Comparison of ENCODE assay signal across 9 cellular contexts in the genomic region with DNA sequence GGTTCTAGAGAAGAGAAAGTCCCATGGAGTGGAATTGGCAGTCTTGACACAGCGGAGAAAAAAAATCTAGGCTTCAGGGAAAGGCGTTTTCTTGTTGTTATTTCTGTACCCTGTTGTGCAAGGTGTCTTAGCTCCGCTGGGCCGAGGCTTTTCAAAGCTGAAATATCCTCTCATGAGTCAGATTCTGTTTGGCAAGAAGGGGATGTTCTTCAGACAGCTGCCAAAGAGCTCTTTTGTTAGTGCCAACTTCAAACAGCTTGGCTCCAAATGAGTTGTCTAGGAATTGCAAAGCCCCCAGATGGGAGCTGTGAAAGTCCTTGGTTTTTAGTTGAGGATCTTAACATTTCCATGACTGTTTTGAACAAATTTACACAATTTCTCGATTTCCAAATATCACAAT. TPM values are rescaled to one million over a fixed set of nuclear protein-coding genes. Genes with fewer than 3 reads are reported as not detected.
A peak's percentile ranks its signal among the peaks of the same experiment; 100 is the strongest.
DNase-seq lines count a peak whose midpoint lies in the region; ATAC-seq, FAIRE-seq and TF ChIP-seq lines count a peak whose summit lies in the region.
"Had no signal": no experiment of that assay in that cellular context is flagged by ENCODE, and none has a peak within 500 bp of the region (broad histone marks: within the 10 kb centered on the region; RNA-seq: fewer than 3 reads in every experiment).

No MANE protein-coding gene starts in this region.

- no peak for TF ChIP-seq POLR2A in HepG2 (IDR thresholded peaks at IDR 0.05; ENCODE audit: insufficient read depth in 1 of 2, low read depth in 2 of 2, low read length in 2 of 2)

- no peaks in the 10 kb centered on the region for H3K27me3 Mint-ChIP-seq in MCF 10A (ENCODE audit: insufficient read depth, unreplicated experiment)
- H3K27me3 Mint-ChIP-seq: IgD-negative memory B cell had no signal

- H4K20me1 ChIP-seq in HepG2 (ENCODE audit: insufficient read depth, low read length): peaks cover 61% of the 10 kb centered on the region

- H3K9me3 ChIP-seq in HepG2 (ENCODE audit: low read length) (no peaks in the 10 kb centered on the region), thoracic aorta (no peaks in the 10 kb centered on the region)

- no peak for TF ChIP-seq CTCF in MCF 10A (IDR thresholded peaks at IDR 0.05; ENCODE audit: unreplicated experiment)
- no peak for TF ChIP-seq CTCF in HepG2 (CRISPR knock-in tag; IDR thresholded peaks at IDR 0.05)
- TF ChIP-seq CTCF in thoracic aorta (IDR thresholded peaks at IDR 0.05): no peak
- TF ChIP-seq CTCF in GM10266 (IDR thresholded peaks at IDR 0.05; ENCODE audit: control insufficient read depth, insufficient read depth, low read depth, missing control alignments): no peak

- no peak for ATAC-seq in HepG2
- peak; percentile 60 for ATAC-seq in thoracic aorta (ENCODE audit: insufficient number of reproducible peaks, low FRiP score, low read depth)
- no peak for ATAC-seq in GM18909 (IDR thresholded peaks at IDR 0.05; ENCODE audit: poor library complexity, unreplicated experiment)

- DNase-seq in COLO829 (ENCODE audit: low spot score) (peak; percentile 78), M059J (ENCODE audit: low read depth) (peak; percentile 89), MCF 10A (ENCODE audit: unreplicated experiment) (peak; percentile 99), HepG2 (ENCODE audit: low spot score) (peak; percentile 86), thoracic aorta (ENCODE audit: low spot score) (peak; percentile 50), GM10266 (ENCODE audit: extremely low spot score) (no peak), NCI-H146 (lab: John Stamatoyannopoulos, UW) (no peak)

- H3K4me3 Mint-ChIP-seq in MCF 10A (ENCODE audit: unreplicated experiment): peak overlapping the region; percentile 76

- WGBS in HepG2 (ENCODE audit: low lambda C conversion rate): 7% methylated on average over 5 of the region's 5 CpGs

- peaks cover 54% of the 10 kb centered on the region for H3K4me1 ChIP-seq in HepG2 (ENCODE audit: insufficient read depth, low read length)
- peaks cover 17 to 25% of the 10 kb centered on the region in 2 donors for H3K4me1 ChIP-seq in thoracic aorta (ENCODE audit: control insufficient read depth in 1 of 2, low read depth in 2 of 2)

- H3K4me2 ChIP-seq in HepG2 (ENCODE audit: low read depth, low read length): peak overlapping the region; percentile 87

- H3K27me3 ChIP-seq in HepG2 (ENCODE audit: control insufficient read depth in 1 of 2, insufficient read depth in 2 of 2, low read length in 2 of 2) (no peaks in the 10 kb centered on the region; a peak in 1 of 5 replicates), thoracic aorta (replicated peaks; ENCODE audit: insufficient read depth) (no peaks in the 10 kb centered on the region)

- POLR2A ChIA-PET in MCF 10A (lab: Yijun Ruan, JAX): interaction anchor here (0.6 to 2.4 kb wide), 27 partner anchors 9 to 947 kb away, joined by 3 to 21 read pairs (median 4); partner anchors contain the start of genes LRRN4 and PCNA
- POLR2A ChIA-PET in HepG2 (lab: Yijun Ruan, JAX): interaction anchor here (0.5 to 2.7 kb wide), 18 partner anchors 11 to 494 kb away, joined by 3 to 13 read pairs (median 4); partner anchors contain the start of genes FERMT1 and LRRN4

- BruUV-seq in MCF 10A (replicated peaks; lab: Mats Ljungman, UMichigan) (no TSS peak), HepG2 (replicated peaks; lab: Mats Ljungman, UMichigan) (no TSS peak)

- H2AFZ ChIP-seq in HepG2 (ENCODE audit: low read length): no peak overlapping the region

- 0 out of 2 replicates have a peak overlapping the region, but pooled peaks have one; percentile 2 for H3K9ac ChIP-seq in HepG2 (ENCODE audit: insufficient read depth, low read depth, low read length)

- H3K79me2 ChIP-seq in HepG2 (ENCODE audit: insufficient read depth, low read length): peaks cover 65% of the 10 kb centered on the region

- peak overlapping the region; percentile 83 for H3K27ac Mint-ChIP-seq in MCF 10A (ENCODE audit: low read depth, unreplicated experiment)

- no peak for TF ChIP-seq RAD21 in HepG2 (CRISPR knock-in tag; IDR thresholded peaks at IDR 0.05)

- H3K4me3 ChIP-seq in HepG2 (replicated peaks in 1 of 3; ENCODE audit: insufficient read depth in 1 of 3, low read depth in 2 of 3, low read length in 3 of 3): peak overlapping the region; percentile 86 to 98 (median 97)
- H3K4me3 ChIP-seq in thoracic aorta: peak overlapping the region; percentile 94

- intact Hi-C loops in MCF 10A (cut with micrococcal nuclease): loop anchor here (1.0 kb wide), 1 partner anchor 69 kb away; no protein-coding TSS in a partner anchor
- intact Hi-C loops in HepG2 (cut with micrococcal nuclease; ENCODE audit: unreplicated experiment): no loop called here

- peaks cover 33% of the 10 kb centered on the region for H3K36me3 Mint-ChIP-seq in MCF 10A (ENCODE audit: insufficient read depth, unreplicated experiment)

- FAIRE-seq in HepG2 (lab: Jason Lieb, UNC): peak; percentile 28

- H3K4me1 Mint-ChIP-seq in MCF 10A (ENCODE audit: insufficient read depth, unreplicated experiment): peaks cover 21% of the 10 kb centered on the region

- CTCF ChIA-PET in MCF 10A (lab: Yijun Ruan, JAX) (interaction anchor here (0.7 to 1.0 kb wide), 3 partner anchors 61 to 477 kb away, joined by 3 read pairs; no protein-coding TSS in a partner anchor), HepG2 (lab: Yijun Ruan, JAX; ENCODE audit: low intra/inter-chr PET ratio, low total read pairs) (no interaction called here)

- H3K27ac ChIP-seq in HepG2 (ENCODE audit: extremely low read length, insufficient read depth, low read length): peak overlapping the region; percentile 12
- peak overlapping the region; percentile 52 to 67 for H3K27ac ChIP-seq in thoracic aorta

- in situ Hi-C loops in HepG2 (cut with HindIII; ENCODE audit: extremely low pct_ligation_motif_present, low pct_unique_long_range_greater_than_20kb): no loop called here

- TF ChIP-seq EP300 in HepG2 (IDR thresholded peaks at IDR 0.05; ENCODE audit: low read depth in 2 of 2, low read length in 2 of 2) (peak in 1 of 2 experiments; percentile 77; a peak in 1 of 4 replicates), HepG2 (CRISPR knock-in tag; IDR thresholded peaks at IDR 0.05; ENCODE audit: borderline replicate concordance) (peak; percentile 75; the same call in 1 of the 2 replicates)

- H3K36me3 ChIP-seq in HepG2 (replicated peaks in 1 of 2; ENCODE audit: control insufficient read depth in 1 of 2, insufficient read depth in 2 of 2, low read length in 2 of 2) (peaks cover 16 to 34% of the 10 kb centered on the region in 2 experiments), thoracic aorta (peaks cover 20% of the 10 kb centered on the region)

- no peaks in the 10 kb centered on the region for H3K9me3 Mint-ChIP-seq in MCF 10A (ENCODE audit: unreplicated experiment)
- H3K9me3 Mint-ChIP-seq: IgD-negative memory B cell had no signal

RNA-seq across cellular contexts. Expression of gene CRLS1, which starts 2.3 kb away (rescaled TPM):
- total RNA-seq in M059J (2014; rRNA removed; shearing (Covaris generic)): 85.0 and 95.1 TPM in 2 replicates
- total RNA-seq in MCF 10A (2022) (52.4 and 54.5 TPM in 2 replicates), HepG2 (2016; rRNA removed; fragmentation: Illumina TruSeq; extraction: Trizol) (281 and 337 TPM in 2 replicates), thoracic aorta (10 to 100 TPM; 29.4 to 38.6 TPM)
- 75.0 and 86.3 TPM in 2 replicates for total RNA-seq in HepG2 (2016; cell fraction: cytosol; rRNA removed; fragmentation: Illumina TruSeq; extraction: Trizol; ENCODE audit: low read depth)
- total RNA-seq in HepG2 (2016; cell fraction: insoluble cytoplasmic fraction; rRNA removed; fragmentation: Illumina TruSeq; extraction: Trizol): 288 and 374 TPM in 2 replicates
- total RNA-seq in HepG2 (2016; cell fraction: membrane; rRNA removed; fragmentation: Illumina TruSeq; extraction: Trizol): 243 and 244 TPM in 2 replicates
- total RNA-seq in HepG2 (2016; cell fraction: nucleus; rRNA removed; fragmentation: Illumina TruSeq; extraction: Trizol): 171 and 177 TPM in 2 replicates
- 188 and 295 TPM in 2 replicates for polyA plus RNA-seq in HepG2 (2011; rRNA removed)
- 117 and 135 TPM in 2 replicates for polyA plus RNA-seq in HepG2 (2011; cell fraction: cytosol; rRNA removed)
- polyA plus RNA-seq in HepG2 (2011; cell fraction: nucleus; rRNA removed): 60.7 and 71.4 TPM in 2 replicates
- polyA plus RNA-seq in HepG2 (2012): 64.0 and 97.7 TPM in 2 replicates
- 86.8 and 106 TPM in 2 replicates for polyA plus RNA-seq in HepG2 (2016; cell fraction: cytosol; fragmentation: Illumina TruSeq; extraction: Trizol; ENCODE audit: low read depth)
- 279 and 309 TPM in 2 replicates for polyA plus RNA-seq in HepG2 (2016; cell fraction: insoluble cytoplasmic fraction; fragmentation: Illumina TruSeq; extraction: Trizol; ENCODE audit: low read depth)
- 174 and 198 TPM in 2 replicates for polyA plus RNA-seq in HepG2 (2016; cell fraction: membrane; fragmentation: Illumina TruSeq; extraction: Trizol; ENCODE audit: low read depth)
- polyA plus RNA-seq in HepG2 (2016; cell fraction: nucleus; fragmentation: Illumina TruSeq; extraction: Trizol; ENCODE audit: insufficient read depth, low read depth): 265 and 274 TPM in 2 replicates
- polyA minus RNA-seq in HepG2 (2011; rRNA and poly(A)+ RNA removed; ENCODE audit: low replicate concordance): 26.0 and 94.6 TPM in 2 replicates
- 47.1 and 47.6 TPM in 2 replicates for polyA minus RNA-seq in HepG2 (2011; cell fraction: cytosol; rRNA and poly(A)+ RNA removed)
- 58.6 and 95.4 TPM in 2 replicates for polyA minus RNA-seq in HepG2 (2011; cell fraction: nucleus; rRNA and poly(A)+ RNA removed)

RNA-seq across cellular contexts. Expression of gene LRRN4, which starts 45.6 kb away (rescaled TPM):
- total RNA-seq in M059J (2014; rRNA removed; shearing (Covaris generic)): 0.76 and 1.3 TPM in 2 replicates
- not detected in 2 replicates for total RNA-seq in MCF 10A (2022)
- total RNA-seq in HepG2 (2016; rRNA removed; fragmentation: Illumina TruSeq; extraction: Trizol): 0.20 and 0.25 TPM in 2 replicates
- not detected in 2 replicates for total RNA-seq in HepG2 (2016; cell fraction: cytosol; rRNA removed; fragmentation: Illumina TruSeq; extraction: Trizol; ENCODE audit: low read depth)
- total RNA-seq in HepG2 (2016; cell fraction: insoluble cytoplasmic fraction; rRNA removed; fragmentation: Illumina TruSeq; extraction: Trizol): 0.13 TPM in 1 of 2 replicates, not detected in the other
- 0.17 TPM in 1 of 2 replicates, not detected in the other for total RNA-seq in HepG2 (2016; cell fraction: membrane; rRNA removed; fragmentation: Illumina TruSeq; extraction: Trizol)
- 0.22 TPM in 1 of 2 replicates, not detected in the other for total RNA-seq in HepG2 (2016; cell fraction: nucleus; rRNA removed; fragmentation: Illumina TruSeq; extraction: Trizol)
- polyA plus RNA-seq in HepG2 (2011; rRNA removed): 0.10 and 0.15 TPM in 2 replicates
- 0.04 and 0.15 TPM in 2 replicates for polyA plus RNA-seq in HepG2 (2011; cell fraction: cytosol; rRNA removed)
- polyA plus RNA-seq in HepG2 (2011; cell fraction: nucleus; rRNA removed): 0.19 TPM in 2 replicates
- 0.07 and 0.11 TPM in 2 replicates for polyA plus RNA-seq in HepG2 (2012)
- 0.03 and 0.06 TPM in 2 replicates for polyA plus RNA-seq in HepG2 (2016; cell fraction: cytosol; fragmentation: Illumina TruSeq; extraction: Trizol; ENCODE audit: low read depth)
- polyA plus RNA-seq in HepG2 (2016; cell fraction: insoluble cytoplasmic fraction; fragmentation: Illumina TruSeq; extraction: Trizol; ENCODE audit: low read depth): 0.20 and 0.35 TPM in 2 replicates
- polyA plus RNA-seq in HepG2 (2016; cell fraction: membrane; fragmentation: Illumina TruSeq; extraction: Trizol; ENCODE audit: low read depth): 0.07 TPM in 1 of 2 replicates, not detected in the other
- polyA plus RNA-seq in HepG2 (2016; cell fraction: nucleus; fragmentation: Illumina TruSeq; extraction: Trizol; ENCODE audit: insufficient read depth, low read depth): 0.28 and 0.33 TPM in 2 replicates
- polyA minus RNA-seq in HepG2 (2011; rRNA and poly(A)+ RNA removed; ENCODE audit: low replicate concordance): 0.44 TPM in 1 of 2 replicates, not detected in the other
- polyA minus RNA-seq in HepG2 (2011; cell fraction: cytosol; rRNA and poly(A)+ RNA removed): 0.18 TPM in 1 of 2 replicates, not detected in the other
- polyA minus RNA-seq in HepG2 (2011; cell fraction: nucleus; rRNA and poly(A)+ RNA removed): 0.12 and 0.13 TPM in 2 replicates
- total RNA-seq in thoracic aorta: under 1 TPM in 1 of 2 donors, not detected in 1; 0.27 TPM
- polyA plus RNA-seq: IgD-negative memory B cell had no signal

RNA-seq across cellular contexts. Expression of gene MCM8, which starts 57.8 kb away (rescaled TPM):
- total RNA-seq in M059J (2014; rRNA removed; shearing (Covaris generic)): 30.4 and 36.2 TPM in 2 replicates
- total RNA-seq in MCF 10A (2022) (8.0 and 12.4 TPM in 2 replicates), HepG2 (2016; rRNA removed; fragmentation: Illumina TruSeq; extraction: Trizol) (59.3 and 91.2 TPM in 2 replicates), thoracic aorta (1 to 10 TPM; 3.8 to 5.1 TPM)
- 15.7 and 19.4 TPM in 2 replicates for total RNA-seq in HepG2 (2016; cell fraction: cytosol; rRNA removed; fragmentation: Illumina TruSeq; extraction: Trizol; ENCODE audit: low read depth)
- total RNA-seq in HepG2 (2016; cell fraction: insoluble cytoplasmic fraction; rRNA removed; fragmentation: Illumina TruSeq; extraction: Trizol): 56.1 and 90.3 TPM in 2 replicates
- total RNA-seq in HepG2 (2016; cell fraction: membrane; rRNA removed; fragmentation: Illumina TruSeq; extraction: Trizol): 31.1 and 31.6 TPM in 2 replicates
- total RNA-seq in HepG2 (2016; cell fraction: nucleus; rRNA removed; fragmentation: Illumina TruSeq; extraction: Trizol): 37.2 and 42.4 TPM in 2 replicates
- polyA plus RNA-seq in HepG2 (2011; rRNA removed): 7.7 and 11.5 TPM in 2 replicates
- polyA plus RNA-seq in HepG2 (2011; cell fraction: cytosol; rRNA removed): 4.4 and 5.6 TPM in 2 replicates
- polyA plus RNA-seq in HepG2 (2011; cell fraction: nucleus; rRNA removed): 4.2 and 4.6 TPM in 2 replicates
- 9.5 and 15.9 TPM in 2 replicates for polyA plus RNA-seq in HepG2 (2012)
- 2.3 and 2.4 TPM in 2 replicates for polyA plus RNA-seq in HepG2 (2016; cell fraction: cytosol; fragmentation: Illumina TruSeq; extraction: Trizol; ENCODE audit: low read depth)
- 54.6 and 61.4 TPM in 2 replicates for polyA plus RNA-seq in HepG2 (2016; cell fraction: insoluble cytoplasmic fraction; fragmentation: Illumina TruSeq; extraction: Trizol; ENCODE audit: low read depth)
- 8.8 and 9.4 TPM in 2 replicates for polyA plus RNA-seq in HepG2 (2016; cell fraction: membrane; fragmentation: Illumina TruSeq; extraction: Trizol; ENCODE audit: low read depth)
- polyA plus RNA-seq in HepG2 (2016; cell fraction: nucleus; fragmentation: Illumina TruSeq; extraction: Trizol; ENCODE audit: insufficient read depth, low read depth): 34.3 and 37.9 TPM in 2 replicates
- 4.8 and 11.3 TPM in 2 replicates for polyA minus RNA-seq in HepG2 (2011; rRNA and poly(A)+ RNA removed; ENCODE audit: low replicate concordance)
- 7.7 and 10.4 TPM in 2 replicates for polyA minus RNA-seq in HepG2 (2011; cell fraction: cytosol; rRNA and poly(A)+ RNA removed)
- 11.6 and 11.7 TPM in 2 replicates for polyA minus RNA-seq in HepG2 (2011; cell fraction: nucleus; rRNA and poly(A)+ RNA removed)

RNA-seq across cellular contexts. Expression of gene TRMT6, which starts 57.9 kb away (rescaled TPM):
- total RNA-seq in M059J (2014; rRNA removed; shearing (Covaris generic)): 31.3 and 34.2 TPM in 2 replicates
- total RNA-seq in MCF 10A (2022): 31.0 and 44.9 TPM in 2 replicates
- 37.8 and 51.1 TPM in 2 replicates for total RNA-seq in HepG2 (2016; rRNA removed; fragmentation: Illumina TruSeq; extraction: Trizol)
- 3.2 and 4.1 TPM in 2 replicates for total RNA-seq in HepG2 (2016; cell fraction: cytosol; rRNA removed; fragmentation: Illumina TruSeq; extraction: Trizol; ENCODE audit: low read depth)
- total RNA-seq in HepG2 (2016; cell fraction: insoluble cytoplasmic fraction; rRNA removed; fragmentation: Illumina TruSeq; extraction: Trizol): 36.1 and 50.1 TPM in 2 replicates
- total RNA-seq in HepG2 (2016; cell fraction: membrane; rRNA removed; fragmentation: Illumina TruSeq; extraction: Trizol): 11.6 and 12.7 TPM in 2 replicates
- 19.1 and 21.2 TPM in 2 replicates for total RNA-seq in HepG2 (2016; cell fraction: nucleus; rRNA removed; fragmentation: Illumina TruSeq; extraction: Trizol)
- polyA plus RNA-seq in HepG2 (2011; rRNA removed): 8.9 and 10.5 TPM in 2 replicates
- polyA plus RNA-seq in HepG2 (2011; cell fraction: cytosol; rRNA removed): 6.0 and 8.6 TPM in 2 replicates
- polyA plus RNA-seq in HepG2 (2011; cell fraction: nucleus; rRNA removed): 5.7 and 6.8 TPM in 2 replicates
- polyA plus RNA-seq in HepG2 (2012): 14.7 and 17.7 TPM in 2 replicates
- polyA plus RNA-seq in HepG2 (2016; cell fraction: cytosol; fragmentation: Illumina TruSeq; extraction: Trizol; ENCODE audit: low read depth): 2.6 and 2.9 TPM in 2 replicates
- 50.0 and 54.7 TPM in 2 replicates for polyA plus RNA-seq in HepG2 (2016; cell fraction: insoluble cytoplasmic fraction; fragmentation: Illumina TruSeq; extraction: Trizol; ENCODE audit: low read depth)
- polyA plus RNA-seq in HepG2 (2016; cell fraction: membrane; fragmentation: Illumina TruSeq; extraction: Trizol; ENCODE audit: low read depth): 6.4 and 6.7 TPM in 2 replicates
- 31.4 and 32.2 TPM in 2 replicates for polyA plus RNA-seq in HepG2 (2016; cell fraction: nucleus; fragmentation: Illumina TruSeq; extraction: Trizol; ENCODE audit: insufficient read depth, low read depth)
- polyA minus RNA-seq in HepG2 (2011; rRNA and poly(A)+ RNA removed; ENCODE audit: low replicate concordance): 2.2 and 4.1 TPM in 2 replicates
- 7.7 and 7.9 TPM in 2 replicates for polyA minus RNA-seq in HepG2 (2011; cell fraction: cytosol; rRNA and poly(A)+ RNA removed)
- polyA minus RNA-seq in HepG2 (2011; cell fraction: nucleus; rRNA and poly(A)+ RNA removed): 9.3 and 13.8 TPM in 2 replicates
- total RNA-seq in thoracic aorta: 10 to 100 TPM in 1 of 2 donors, 1 to 10 TPM in 1; 5.0 to 10.9 TPM

Comparison
In these comparisons a context has a peak if more than half of its experiments do, and no peak if none do; other contexts are left out.
1. DNase-seq: peak in COLO829 (single experiment), M059J (single experiment), MCF 10A (single experiment), HepG2 (single experiment) and thoracic aorta (single experiment); none in GM10266 (single experiment) and NCI-H146 (single experiment).